Comparison of ENCODE assay signal across 1 cellular context in the genomic region with DNA sequence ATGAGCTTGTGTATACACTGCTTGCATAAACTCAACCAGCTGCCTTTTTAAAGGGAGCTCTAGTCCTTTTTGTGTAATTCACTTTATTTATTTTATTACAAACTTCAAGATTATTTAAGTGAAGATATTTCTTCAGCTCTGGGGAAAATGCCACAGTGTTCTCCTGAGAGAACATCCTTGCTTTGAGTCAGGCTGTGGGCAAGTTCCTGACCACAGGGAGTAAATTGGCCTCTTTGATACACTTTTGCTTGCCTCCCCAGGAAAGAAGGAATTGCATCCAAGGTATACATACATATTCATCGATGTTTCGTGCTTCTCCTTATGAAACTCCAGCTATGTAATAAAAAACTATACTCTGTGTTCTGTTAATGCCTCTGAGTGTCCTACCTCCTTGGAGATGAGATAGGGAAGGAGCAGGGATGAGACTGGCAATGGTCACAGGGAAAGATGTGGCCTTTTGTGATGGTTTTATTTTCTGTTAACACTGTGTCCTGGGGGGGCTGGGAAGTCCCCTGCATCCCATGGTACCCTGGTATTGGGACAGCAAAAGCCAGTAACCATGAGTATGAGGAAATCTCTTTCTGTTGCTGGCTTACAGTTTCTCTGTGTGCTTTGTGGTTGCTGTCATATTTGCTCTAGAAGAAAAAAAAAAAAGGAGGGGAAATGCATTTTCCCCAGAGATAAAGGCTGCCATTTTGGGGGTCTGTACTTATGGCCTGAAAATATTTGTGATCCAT.
TF ChIP-seq lines count a peak whose summit lies in the region.

No MANE protein-coding gene starts in this region.

TF ChIP-seq in IMR-90, 13 proteins besides CTCF, POLR2A, EP300 and RAD21 (continued from another document):
- TF ChIP-seq, protein P1, sequence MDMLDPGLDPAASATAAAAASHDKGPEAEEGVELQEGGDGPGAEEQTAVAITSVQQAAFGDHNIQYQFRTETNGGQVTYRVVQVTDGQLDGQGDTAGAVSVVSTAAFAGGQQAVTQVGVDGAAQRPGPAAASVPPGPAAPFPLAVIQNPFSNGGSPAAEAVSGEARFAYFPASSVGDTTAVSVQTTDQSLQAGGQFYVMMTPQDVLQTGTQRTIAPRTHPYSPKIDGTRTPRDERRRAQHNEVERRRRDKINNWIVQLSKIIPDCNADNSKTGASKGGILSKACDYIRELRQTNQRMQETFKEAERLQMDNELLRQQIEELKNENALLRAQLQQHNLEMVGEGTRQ (IDR thresholded peaks at IDR 0.05; ENCODE audit: low read depth, low read length): no peak
- TF ChIP-seq CEBPB (IDR thresholded peaks at IDR 0.05; ENCODE audit: low read depth, low read length) (no peak), FOS (IDR thresholded peaks at IDR 0.05; ENCODE audit: low read depth, low read length) (no peak), NFE2L2 (IDR thresholded peaks at IDR 0.05; ENCODE audit: low read depth, low read length) (no peak), SMC3 (IDR thresholded peaks at IDR 0.05; ENCODE audit: low read depth, low read length) (no peak), MAZ (IDR thresholded peaks at IDR 0.05; ENCODE audit: borderline replicate concordance, low read depth, low read length) (no peak), RFX5 (IDR thresholded peaks at IDR 0.05; ENCODE audit: low read depth, low read length) (no peak), CHD1 (IDR thresholded peaks at IDR 0.05; ENCODE audit: low read depth, low read length) (no peak)
